8 cellular contexts compared by ENCODE assay signal in the genomic region with DNA sequence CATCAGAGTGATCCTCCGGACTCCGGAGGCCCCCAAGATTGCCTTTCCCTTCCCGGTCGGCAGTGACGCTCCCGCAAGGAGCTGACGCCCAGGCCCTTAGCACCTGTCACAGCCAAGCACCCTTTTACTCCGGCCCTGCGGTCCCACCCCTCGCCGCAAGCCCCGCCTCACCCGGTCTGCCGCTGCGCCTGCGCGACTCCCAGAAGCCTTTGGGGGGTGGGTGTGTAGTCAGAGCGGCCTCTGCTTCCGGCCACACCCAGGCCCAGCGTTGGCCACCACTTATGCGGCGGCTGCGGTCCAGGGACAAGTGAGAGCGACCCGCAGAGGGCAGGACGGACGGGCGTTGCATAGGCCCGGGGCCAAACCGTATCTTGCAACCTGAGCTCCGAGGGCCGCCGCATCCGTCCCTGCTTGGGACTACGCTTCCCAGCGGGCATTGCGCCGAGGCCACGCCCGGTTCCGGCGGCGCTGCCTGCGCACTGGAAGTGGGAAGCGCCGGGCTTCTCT.
A peak's percentile ranks its signal among the peaks of the same experiment; 100 is the strongest.
DNase-seq lines count a peak whose midpoint lies in the region; ATAC-seq and TF ChIP-seq lines count a peak whose summit lies in the region.

No MANE protein-coding gene starts in this region.

- DNase-seq in D341Med (ENCODE audit: low spot score) (peak; percentile 97), HFF-Myc (ENCODE audit: extremely low read depth, low read depth) (peak; percentile 46), NCI-H2081 treated with DMSO at 0.1 percent for 48 hours (lab: John Stamatoyannopoulos, UW) (peak; percentile 44), iPS-NIHi7 (ENCODE audit: extremely low spot score) (peak; percentile 93)
- peak; percentile 90 for DNase-seq in central memory CD4-positive, alpha-beta T cell

- peak overlapping the region; percentile 67 to 98 (median 90) for H3K27ac ChIP-seq in skin epidermis

- no peak for TF ChIP-seq CTCF in HFF-Myc (IDR thresholded peaks at IDR 0.05; ENCODE audit: low read depth, low read length, missing control alignments)

- H3K4me3 ChIP-seq in HFF-Myc (replicated peaks; ENCODE audit: low read depth, low read length) (peak overlapping the region; percentile 52), skin epidermis (peak overlapping the region; percentile 45 to 81 (median 55))

- ATAC-seq in activated CD4-positive, CD25-positive, alpha-beta regulatory T cell treated with anti-CD3 and anti-CD28 coated beads, Interleukin-2, amount 50 U/mL, for 24 hours = peak; percentile 91 to 92
- ATAC-seq in GM19455 (IDR thresholded peaks at IDR 0.05; ENCODE audit: unreplicated experiment) = no peak

Comparison
In these comparisons a context has a peak if more than half of its experiments do, and no peak if none do; other contexts are left out.
1. DNase-seq: peak in every context shown above with its lines; median percentile 97 in D341Med; 93 in iPS-NIHi7; 90 in central memory CD4-positive, alpha-beta T cell; 46 in HFF-Myc; 44 in NCI-H2081 treated with DMSO at 0.1 percent for 48 hours.